17 cellular contexts compared by ENCODE assay signal in the genomic region with DNA sequence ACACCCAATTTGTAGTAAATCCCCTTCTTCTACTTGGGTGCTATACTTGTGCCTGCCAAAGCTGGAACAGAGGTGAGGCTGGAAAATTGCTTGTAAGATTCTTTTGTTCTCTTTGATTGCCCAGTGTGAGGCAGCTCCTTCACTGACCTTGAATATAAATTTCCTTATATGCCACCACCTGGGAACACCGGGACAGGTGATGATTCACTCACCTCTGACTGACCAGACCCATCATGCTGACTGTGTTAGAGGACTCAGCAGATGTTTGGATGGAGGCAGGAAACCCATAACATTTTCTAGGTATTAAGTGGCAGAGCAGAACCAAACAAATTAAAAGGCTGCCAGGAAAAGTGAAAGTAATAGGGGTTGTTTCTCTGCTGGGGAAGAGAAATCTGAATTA.
"Had no signal": no experiment of that assay in that cellular context is flagged by ENCODE, and none has a peak within 500 bp of the region (broad histone marks: within the 10 kb centered on the region; RNA-seq: fewer than 3 reads in every experiment).

No MANE protein-coding gene starts in this region.

- H3K4me3 ChIP-seq: adrenal gland, coronary artery, gastroesophageal sphincter, hepatocyte, prostate gland, right lobe of liver, transverse colon had no signal

- H3K4me1 Mint-ChIP-seq: immature natural killer cell; stimulated activated memory B cell treated with anti-CD40 and anti-IgM and Interleukin-4, amounts not matched to agents 10 μg/mL and 1 μg/mL and 100 μg/mL, for 72 hours had no signal

- ATAC-seq: gastroesophageal sphincter; right lobe of liver; stimulated activated memory B cell treated with anti-CD40 and anti-IgM and Interleukin-4, amounts not matched to agents 10 μg/mL and 1 μg/mL and 100 μg/mL, for 72 hours had no signal

- H3K27ac Mint-ChIP-seq: immature natural killer cell; memory B cell; nephron; stimulated activated memory B cell treated with anti-CD40 and anti-IgM and Interleukin-4, amounts not matched to agents 10 μg/mL and 1 μg/mL and 100 μg/mL, for 72 hours had no signal

- H3K4me3 Mint-ChIP-seq: immature natural killer cell; memory B cell; nephron; stimulated activated memory B cell treated with anti-CD40 and anti-IgM and Interleukin-4, amounts not matched to agents 10 μg/mL and 1 μg/mL and 100 μg/mL, for 72 hours had no signal

- H3K9me3 ChIP-seq: adrenal gland, gastroesophageal sphincter, prostate gland, right lobe of liver, transverse colon had no signal

- H3K27ac ChIP-seq: adrenal gland, coronary artery, gastroesophageal sphincter, hepatocyte, prostate gland, right lobe of liver, transverse colon had no signal

- DNase-seq: activated CD4-positive, alpha-beta T cell treated with anti-CD3 and anti-CD28 coated beads, Interleukin-2, amount 50 U/mL, for 1 hour; activated naive CD4-positive, alpha-beta T cell treated with anti-CD3 and anti-CD28 coated beads, Interleukin-2, amount 50 U/mL, for 16 hours; adrenal gland; central memory CD4-positive, alpha-beta T cell; effector CD8-positive, alpha-beta T cell; immature natural killer cell; occipital lobe; right lobe of liver; T-helper 2 cell; transverse colon had no signal

- H3K27me3 ChIP-seq: adrenal gland, gastroesophageal sphincter, hepatocyte, transverse colon had no signal

- H3K4me1 ChIP-seq: adrenal gland, gastroesophageal sphincter, prostate gland, right lobe of liver, transverse colon had no signal

- H3K36me3 ChIP-seq: adrenal gland, gastroesophageal sphincter, prostate gland, right lobe of liver, transverse colon had no signal

- H3K36me3 Mint-ChIP-seq: immature natural killer cell; memory B cell; stimulated activated memory B cell treated with anti-CD40 and anti-IgM and Interleukin-4, amounts not matched to agents 10 μg/mL and 1 μg/mL and 100 μg/mL, for 72 hours had no signal

- H3K27me3 Mint-ChIP-seq: stimulated activated memory B cell treated with anti-CD40 and anti-IgM and Interleukin-4, amounts not matched to agents 10 μg/mL and 1 μg/mL and 100 μg/mL, for 72 hours had no signal

- H3K9me3 Mint-ChIP-seq: memory B cell; nephron; stimulated activated memory B cell treated with anti-CD40 and anti-IgM and Interleukin-4, amounts not matched to agents 10 μg/mL and 1 μg/mL and 100 μg/mL, for 72 hours had no signal
